1 cellular context compared by ENCODE assay signal in the genomic region with DNA sequence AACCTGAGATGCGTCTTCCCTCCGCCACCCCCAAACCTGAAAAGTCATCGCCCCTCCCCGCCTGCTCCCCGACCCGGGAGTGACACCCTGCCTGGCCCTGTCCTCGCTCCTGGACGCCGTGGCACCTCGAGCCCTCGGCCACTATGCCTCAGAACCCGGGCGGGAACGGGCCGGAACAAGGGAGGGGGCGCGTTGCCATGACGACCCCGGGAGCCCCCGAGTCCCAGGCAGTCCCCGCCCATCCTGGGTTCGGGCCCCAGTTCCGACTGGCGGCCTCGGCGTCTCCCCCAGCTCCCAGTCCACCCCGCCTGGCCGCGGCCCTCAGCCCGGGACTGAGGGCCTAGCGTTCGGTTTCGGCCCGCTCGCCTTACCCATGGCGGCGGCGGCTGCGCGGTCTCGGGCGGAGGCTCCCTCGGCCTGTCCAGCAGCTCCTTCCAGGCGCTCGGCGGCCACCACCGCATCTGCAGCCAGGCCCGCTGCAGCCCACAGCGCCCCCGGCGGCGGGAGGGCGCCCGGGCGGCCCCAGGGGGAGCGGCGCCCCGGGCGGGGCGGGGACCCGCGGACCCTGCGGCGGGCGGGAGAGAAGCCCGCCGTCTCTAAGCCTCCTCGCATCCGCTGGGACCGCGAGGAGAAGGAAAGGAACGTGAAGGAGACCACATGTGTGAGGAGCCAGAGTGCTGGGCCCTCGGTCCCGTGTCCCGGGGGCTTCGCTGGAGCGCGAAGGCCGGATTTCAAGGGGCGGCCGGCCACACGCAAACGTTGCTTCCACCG.
TF ChIP-seq lines count a peak whose summit lies in the region.

A gene with protein sequence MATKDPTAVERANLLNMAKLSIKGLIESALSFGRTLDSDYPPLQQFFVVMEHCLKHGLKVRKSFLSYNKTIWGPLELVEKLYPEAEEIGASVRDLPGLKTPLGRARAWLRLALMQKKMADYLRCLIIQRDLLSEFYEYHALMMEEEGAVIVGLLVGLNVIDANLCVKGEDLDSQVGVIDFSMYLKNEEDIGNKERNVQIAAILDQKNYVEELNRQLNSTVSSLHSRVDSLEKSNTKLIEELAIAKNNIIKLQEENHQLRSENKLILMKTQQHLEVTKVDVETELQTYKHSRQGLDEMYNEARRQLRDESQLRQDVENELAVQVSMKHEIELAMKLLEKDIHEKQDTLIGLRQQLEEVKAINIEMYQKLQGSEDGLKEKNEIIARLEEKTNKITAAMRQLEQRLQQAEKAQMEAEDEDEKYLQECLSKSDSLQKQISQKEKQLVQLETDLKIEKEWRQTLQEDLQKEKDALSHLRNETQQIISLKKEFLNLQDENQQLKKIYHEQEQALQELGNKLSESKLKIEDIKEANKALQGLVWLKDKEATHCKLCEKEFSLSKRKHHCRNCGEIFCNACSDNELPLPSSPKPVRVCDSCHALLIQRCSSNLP (minus strand): TSS at position 463 of the 771 bp plus-strand sequence. CDS start 88 bp downstream, at position 375.

TF ChIP-seq in HEK293, 187 proteins besides CTCF, POLR2A, EP300 and RAD21 (continued from another document and continues in another):
- TF ChIP-seq, protein P1, sequence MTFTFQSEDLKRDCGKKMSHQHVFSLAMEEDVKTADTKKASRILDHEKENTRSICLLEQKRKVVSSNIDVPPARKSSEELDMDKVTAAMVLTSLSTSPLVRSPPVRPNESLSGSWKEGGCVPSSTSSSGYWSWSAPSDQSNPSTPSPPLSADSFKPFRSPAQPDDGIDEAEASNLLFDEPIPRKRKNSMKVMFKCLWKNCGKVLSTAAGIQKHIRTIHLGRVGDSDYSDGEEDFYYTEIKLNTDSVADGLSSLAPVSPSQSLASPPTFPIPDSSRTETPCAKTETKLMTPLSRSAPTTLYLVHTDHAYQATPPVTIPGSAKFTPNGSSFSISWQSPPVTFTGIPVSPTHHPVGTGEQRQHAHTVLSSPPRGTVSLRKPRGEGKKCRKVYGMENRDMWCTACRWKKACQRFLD (tag by site-specific recombination; IDR thresholded peaks at IDR 0.05), result no peak
- TF ChIP-seq WT1 (tag by site-specific recombination; IDR thresholded peaks at IDR 0.05), result no peak
- no peak for TF ChIP-seq ZNF404 (tag by site-specific recombination; IDR thresholded peaks at IDR 0.05)
- no peak for TF ChIP-seq FEZF1 (tag by site-specific recombination; IDR thresholded peaks at IDR 0.05)
- TF ChIP-seq, protein P2, sequence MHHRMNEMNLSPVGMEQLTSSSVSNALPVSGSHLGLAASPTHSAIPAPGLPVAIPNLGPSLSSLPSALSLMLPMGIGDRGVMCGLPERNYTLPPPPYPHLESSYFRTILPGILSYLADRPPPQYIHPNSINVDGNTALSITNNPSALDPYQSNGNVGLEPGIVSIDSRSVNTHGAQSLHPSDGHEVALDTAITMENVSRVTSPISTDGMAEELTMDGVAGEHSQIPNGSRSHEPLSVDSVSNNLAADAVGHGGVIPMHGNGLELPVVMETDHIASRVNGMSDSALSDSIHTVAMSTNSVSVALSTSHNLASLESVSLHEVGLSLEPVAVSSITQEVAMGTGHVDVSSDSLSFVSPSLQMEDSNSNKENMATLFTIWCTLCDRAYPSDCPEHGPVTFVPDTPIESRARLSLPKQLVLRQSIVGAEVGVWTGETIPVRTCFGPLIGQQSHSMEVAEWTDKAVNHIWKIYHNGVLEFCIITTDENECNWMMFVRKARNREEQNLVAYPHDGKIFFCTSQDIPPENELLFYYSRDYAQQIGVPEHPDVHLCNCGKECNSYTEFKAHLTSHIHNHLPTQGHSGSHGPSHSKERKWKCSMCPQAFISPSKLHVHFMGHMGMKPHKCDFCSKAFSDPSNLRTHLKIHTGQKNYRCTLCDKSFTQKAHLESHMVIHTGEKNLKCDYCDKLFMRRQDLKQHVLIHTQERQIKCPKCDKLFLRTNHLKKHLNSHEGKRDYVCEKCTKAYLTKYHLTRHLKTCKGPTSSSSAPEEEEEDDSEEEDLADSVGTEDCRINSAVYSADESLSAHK (tag by site-specific recombination; IDR thresholded peaks at IDR 0.05), result no peak; the same call in 1 of the 2 replicates
- no peak for TF ChIP-seq ZNF473 (tag by site-specific recombination; IDR thresholded peaks at IDR 0.05)
- no peak for TF ChIP-seq ZNF266 (tag by site-specific recombination; IDR thresholded peaks at IDR 0.05; ENCODE audit: low read depth)
- no peak for TF ChIP-seq ZNF10 (tag by site-specific recombination; IDR thresholded peaks at IDR 0.05)
- TF ChIP-seq ZNF670 (tag by site-specific recombination; IDR thresholded peaks at IDR 0.05; ENCODE audit: low read depth), result no peak
- TF ChIP-seq ZFHX2 (tag by site-specific recombination; conservative IDR thresholded peaks at IDR 0.05), result peak; percentile 77
- no peak for TF ChIP-seq SCRT1 (tag by site-specific recombination; IDR thresholded peaks at IDR 0.05; ENCODE audit: borderline replicate concordance)
- peak; percentile 7; the same call in 1 of the 2 replicates for TF ChIP-seq ZNF341 (tag by site-specific recombination; IDR thresholded peaks at IDR 0.05; ENCODE audit: low read depth)
- peak; percentile 96 for TF ChIP-seq ZNF335 (tag by site-specific recombination; conservative IDR thresholded peaks at IDR 0.05)
- TF ChIP-seq ZNF561 (tag by site-specific recombination; IDR thresholded peaks at IDR 0.05; ENCODE audit: borderline replicate concordance), result peak; percentile 93; the same call in 1 of the 2 replicates
- no peak for TF ChIP-seq ZNF548 (tag by site-specific recombination; IDR thresholded peaks at IDR 0.05)
- TF ChIP-seq, protein P3, sequence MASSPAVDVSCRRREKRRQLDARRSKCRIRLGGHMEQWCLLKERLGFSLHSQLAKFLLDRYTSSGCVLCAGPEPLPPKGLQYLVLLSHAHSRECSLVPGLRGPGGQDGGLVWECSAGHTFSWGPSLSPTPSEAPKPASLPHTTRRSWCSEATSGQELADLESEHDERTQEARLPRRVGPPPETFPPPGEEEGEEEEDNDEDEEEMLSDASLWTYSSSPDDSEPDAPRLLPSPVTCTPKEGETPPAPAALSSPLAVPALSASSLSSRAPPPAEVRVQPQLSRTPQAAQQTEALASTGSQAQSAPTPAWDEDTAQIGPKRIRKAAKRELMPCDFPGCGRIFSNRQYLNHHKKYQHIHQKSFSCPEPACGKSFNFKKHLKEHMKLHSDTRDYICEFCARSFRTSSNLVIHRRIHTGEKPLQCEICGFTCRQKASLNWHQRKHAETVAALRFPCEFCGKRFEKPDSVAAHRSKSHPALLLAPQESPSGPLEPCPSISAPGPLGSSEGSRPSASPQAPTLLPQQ (tag by site-specific recombination; IDR thresholded peaks at IDR 0.05), result peak; percentile 69
- TF ChIP-seq ZNF324 (tag by site-specific recombination; IDR thresholded peaks at IDR 0.05), result 0 out of 2 replicates have a peak, but pooled peaks have one; percentile 32
- TF ChIP-seq ZNF658 (tag by site-specific recombination; IDR thresholded peaks at IDR 0.05), result no peak
- no peak for TF ChIP-seq SALL2 (tag by site-specific recombination; IDR thresholded peaks at IDR 0.05; ENCODE audit: borderline replicate concordance)
- TF ChIP-seq ZNF558 (tag by site-specific recombination; IDR thresholded peaks at IDR 0.05), result no peak
- no peak for TF ChIP-seq HIC1 (tag by site-specific recombination; IDR thresholded peaks at IDR 0.05)
- TF ChIP-seq ZNF488 (tag by site-specific recombination; IDR thresholded peaks at IDR 0.05), result no peak
- TF ChIP-seq ZNF792 (tag by site-specific recombination; IDR thresholded peaks at IDR 0.05), result no peak
- peak; percentile 81 for TF ChIP-seq PBX3 (CRISPR knock-in tag; IDR thresholded peaks at IDR 0.05)
- TF ChIP-seq ZNF350 (tag by site-specific recombination; IDR thresholded peaks at IDR 0.05), result no peak
- TF ChIP-seq MEIS1 (CRISPR knock-in tag; IDR thresholded peaks at IDR 0.05; ENCODE audit: borderline replicate concordance), result no peak
- TF ChIP-seq ZBTB8A (tag by site-specific recombination; IDR thresholded peaks at IDR 0.05), result peak; percentile 80
- no peak for TF ChIP-seq ZNF768 (tag by site-specific recombination; IDR thresholded peaks at IDR 0.05)
- TF ChIP-seq ZNF596 (tag by site-specific recombination; IDR thresholded peaks at IDR 0.05), result no peak
- TF ChIP-seq SP2 (tag by site-specific recombination; IDR thresholded peaks at IDR 0.05), result peak; percentile 50
- TF ChIP-seq, protein P4, sequence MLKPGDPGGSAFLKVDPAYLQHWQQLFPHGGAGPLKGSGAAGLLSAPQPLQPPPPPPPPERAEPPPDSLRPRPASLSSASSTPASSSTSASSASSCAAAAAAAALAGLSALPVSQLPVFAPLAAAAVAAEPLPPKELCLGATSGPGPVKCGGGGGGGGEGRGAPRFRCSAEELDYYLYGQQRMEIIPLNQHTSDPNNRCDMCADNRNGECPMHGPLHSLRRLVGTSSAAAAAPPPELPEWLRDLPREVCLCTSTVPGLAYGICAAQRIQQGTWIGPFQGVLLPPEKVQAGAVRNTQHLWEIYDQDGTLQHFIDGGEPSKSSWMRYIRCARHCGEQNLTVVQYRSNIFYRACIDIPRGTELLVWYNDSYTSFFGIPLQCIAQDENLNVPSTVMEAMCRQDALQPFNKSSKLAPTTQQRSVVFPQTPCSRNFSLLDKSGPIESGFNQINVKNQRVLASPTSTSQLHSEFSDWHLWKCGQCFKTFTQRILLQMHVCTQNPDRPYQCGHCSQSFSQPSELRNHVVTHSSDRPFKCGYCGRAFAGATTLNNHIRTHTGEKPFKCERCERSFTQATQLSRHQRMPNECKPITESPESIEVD (tag by site-specific recombination; IDR thresholded peaks at IDR 0.05), result no peak
- TF ChIP-seq ZNF146 (tag by site-specific recombination; IDR thresholded peaks at IDR 0.05), result peak; percentile 10; the same call in 1 of the 2 replicates
- TF ChIP-seq BCL11A (tag by site-specific recombination; IDR thresholded peaks at IDR 0.05; ENCODE audit: low read depth), result peak; percentile 23; the same call in 1 of the 2 replicates
- TF ChIP-seq KLF8 (tag by site-specific recombination; IDR thresholded peaks at IDR 0.05), result peak; percentile 67; the same call in 1 of the 2 replicates
- TF ChIP-seq, protein P5, sequence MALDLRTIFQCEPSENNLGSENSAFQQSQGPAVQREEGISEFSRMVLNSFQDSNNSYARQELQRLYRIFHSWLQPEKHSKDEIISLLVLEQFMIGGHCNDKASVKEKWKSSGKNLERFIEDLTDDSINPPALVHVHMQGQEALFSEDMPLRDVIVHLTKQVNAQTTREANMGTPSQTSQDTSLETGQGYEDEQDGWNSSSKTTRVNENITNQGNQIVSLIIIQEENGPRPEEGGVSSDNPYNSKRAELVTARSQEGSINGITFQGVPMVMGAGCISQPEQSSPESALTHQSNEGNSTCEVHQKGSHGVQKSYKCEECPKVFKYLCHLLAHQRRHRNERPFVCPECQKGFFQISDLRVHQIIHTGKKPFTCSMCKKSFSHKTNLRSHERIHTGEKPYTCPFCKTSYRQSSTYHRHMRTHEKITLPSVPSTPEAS (tag by site-specific recombination; IDR thresholded peaks at IDR 0.05), result no peak
- TF ChIP-seq KLF10 (tag by site-specific recombination; IDR thresholded peaks at IDR 0.05), result 0 out of 2 replicates have a peak, but pooled peaks have one; percentile 11
- TF ChIP-seq OVOL3 (tag by site-specific recombination; IDR thresholded peaks at IDR 0.05), result no peak
- no peak for TF ChIP-seq ZNF654 (tag by site-specific recombination; IDR thresholded peaks at IDR 0.05; ENCODE audit: low read depth)
- TF ChIP-seq ZNF660 (tag by site-specific recombination; IDR thresholded peaks at IDR 0.05), result peak; percentile 90
- no peak for TF ChIP-seq ZNF280C (tag by site-specific recombination; IDR thresholded peaks at IDR 0.05)
- peak; percentile 80; the same call in 1 of the 2 replicates for TF ChIP-seq YY1 (tag by site-specific recombination; IDR thresholded peaks at IDR 0.05)
- TF ChIP-seq ZNF416 (tag by site-specific recombination; IDR thresholded peaks at IDR 0.05), result no peak
- TF ChIP-seq ZNF837 (tag by site-specific recombination; IDR thresholded peaks at IDR 0.05), result no peak
- TF ChIP-seq ZNF37A (tag by site-specific recombination; IDR thresholded peaks at IDR 0.05), result peak; percentile 38; the same call in 1 of the 2 replicates
- no peak; the same call in none of the 2 replicates for TF ChIP-seq ZXDB (tag by site-specific recombination; IDR thresholded peaks at IDR 0.05)
